Comparison of ENCODE assay signal across 8 cellular contexts in genomic region chr11:117443269-117444186, GRCh38.
DNase-seq lines count a peak whose midpoint lies in the region; ATAC-seq and TF ChIP-seq lines count a peak whose summit lies in the region.

No MANE protein-coding gene starts in this region.

- H3K9me3 ChIP-seq in HAP-1 (no peaks in the 10 kb centered on the region), Peyer's patch (no peaks in the 10 kb centered on the region), osteoblast (ENCODE audit: low read depth, low read length) (no peaks in the 10 kb centered on the region)
- no peaks in the 10 kb centered on the region for H3K9me3 ChIP-seq in effector memory CD4-positive, alpha-beta T cell (ENCODE audit: control insufficient read depth, low read length)

- no peak for ATAC-seq in GM21526 (IDR thresholded peaks at IDR 0.05; ENCODE audit: low FRiP score, unreplicated experiment)

- no peak overlapping the region for H3K4me2 ChIP-seq in osteoblast (ENCODE audit: insufficient read depth, low read length)

- H3K4me3 ChIP-seq in HAP-1 (no peak overlapping the region), Peyer's patch (no peak overlapping the region), fibroblast of pulmonary artery (replicated peaks; ENCODE audit: low read depth, low read length) (no peak overlapping the region), osteoblast (ENCODE audit: insufficient read depth, low read length) (no peak overlapping the region)
- no peak overlapping the region for H3K4me3 ChIP-seq in effector memory CD4-positive, alpha-beta T cell (ENCODE audit: insufficient read depth, low read depth, low read length, poor library complexity, severe bottlenecking)

- H3K36me3 ChIP-seq in HAP-1 (replicated peaks) (no peaks in the 10 kb centered on the region), Peyer's patch (no peaks in the 10 kb centered on the region), osteoblast (ENCODE audit: insufficient read depth, low read length) (no peaks in the 10 kb centered on the region)
- no peaks in the 10 kb centered on the region for H3K36me3 ChIP-seq in effector memory CD4-positive, alpha-beta T cell (ENCODE audit: control insufficient read depth, insufficient read depth, low read length)

- H3K4me1 ChIP-seq in HAP-1 (no peaks in the 10 kb centered on the region), Peyer's patch (no peaks in the 10 kb centered on the region), osteoblast (ENCODE audit: insufficient read depth, low read length) (no peaks in the 10 kb centered on the region)
- no peaks in the 10 kb centered on the region for H3K4me1 ChIP-seq in effector memory CD4-positive, alpha-beta T cell (ENCODE audit: control insufficient read depth, insufficient read depth, low read length, poor library complexity, severe bottlenecking)

- TF ChIP-seq POLR2A in Peyer's patch (IDR thresholded peaks at IDR 0.05), result no peak

- H3K27me3 ChIP-seq in HAP-1 (ENCODE audit: low read depth) (peaks cover 55% of the 10 kb centered on the region), Peyer's patch (no peaks in the 10 kb centered on the region), osteoblast (ENCODE audit: insufficient read depth, low read length) (peaks cover 12% of the 10 kb centered on the region)
- no peaks in the 10 kb centered on the region for H3K27me3 ChIP-seq in effector memory CD4-positive, alpha-beta T cell (replicated peaks; ENCODE audit: control insufficient read depth, insufficient read depth, low read length, poor library complexity, severe bottlenecking)

- no peak overlapping the region for H3K27ac ChIP-seq in Peyer's patch
- H3K27ac ChIP-seq in osteoblast (ENCODE audit: low read depth, low read length), result no peak overlapping the region
- H3K27ac ChIP-seq in effector memory CD4-positive, alpha-beta T cell (ENCODE audit: insufficient read depth, low read length, poor library complexity, severe bottlenecking), result no peak overlapping the region

- no peaks in the 10 kb centered on the region for H4K20me1 ChIP-seq in osteoblast (ENCODE audit: insufficient read depth, low read length)

- in situ Hi-C loops in HAP-1 (cut with MboI; ENCODE audit: low sequenced_read_pairs), result no loop called here

- no peak overlapping the region for H2AFZ ChIP-seq in osteoblast (ENCODE audit: low read length)

- peak; percentile 48 for DNase-seq in COLO668 (lab: John Stamatoyannopoulos, UW; ENCODE audit: unreplicated experiment)
- DNase-seq in HAP-1 (ENCODE audit: low spot score in 2 of 2), result peak; percentile 12 to 63
- peak in 2 of 3 donors; percentile 63 to 69 for DNase-seq in Peyer's patch
- DNase-seq in fibroblast of pulmonary artery (ENCODE audit: low read depth), result peak; percentile 42
- peak; percentile 94 for DNase-seq in osteoblast (ENCODE audit: insufficient read length, low spot score, missing footprints)
- DNase-seq in effector memory CD4-positive, alpha-beta T cell, result no peak
- no peak for DNase-seq in activated CD8-positive, alpha-beta memory T cell treated with anti-CD3 and anti-CD28 coated beads, Interleukin-2, amount 50 U/mL, for 48 hours

- H3K79me2 ChIP-seq in osteoblast (ENCODE audit: insufficient read depth, low read length), result no peaks in the 10 kb centered on the region

- TF ChIP-seq CTCF in Peyer's patch (IDR thresholded peaks at IDR 0.05) (peak in 4 of 6 experiments; percentile 30 to 73 (median 68)), fibroblast of pulmonary artery (IDR thresholded peaks at IDR 0.05; ENCODE audit: low read length, missing control alignments) (peak; percentile 54), osteoblast (IDR thresholded peaks at IDR 0.05; ENCODE audit: extremely low read depth, low read depth, low read length) (peak; percentile 48)

Comparison
In these comparisons a context has a peak if more than half of its experiments do, and no peak if none do; other contexts are left out.
1. DNase-seq: peak in COLO668 (single experiment), HAP-1 (2 of 2), Peyer's patch (2 of 3), fibroblast of pulmonary artery (single experiment) and osteoblast (single experiment); none in effector memory CD4-positive, alpha-beta T cell (0 of 3) and activated CD8-positive, alpha-beta memory T cell treated with anti-CD3 and anti-CD28 coated beads, Interleukin-2, amount 50 U/mL, for 48 hours (single experiment).
2. Peak in every context shown above with its lines, with median percentiles within 50 percentile points of each other: CTCF ChIP-seq.